ENCODE assay signal across 6 cellular contexts in the genomic region with DNA sequence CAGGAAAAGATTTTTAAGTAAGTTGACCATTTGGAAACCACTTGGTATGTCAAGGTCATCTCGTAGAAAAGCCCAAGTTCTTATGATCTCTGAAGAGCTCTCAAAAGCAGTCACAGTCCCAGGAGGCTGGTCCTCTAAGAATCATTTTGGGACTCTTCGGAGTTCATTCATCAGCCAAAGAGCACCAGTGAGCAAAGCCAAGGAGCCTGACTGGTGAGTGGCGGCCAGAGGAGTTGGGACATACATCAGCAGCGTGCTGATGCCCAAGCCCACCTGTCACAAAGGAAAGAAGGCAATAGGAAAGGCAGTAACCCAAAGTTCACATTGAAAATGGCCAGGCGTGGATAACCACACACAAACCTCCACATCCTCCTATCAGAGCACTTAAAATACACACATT.
"Had no signal": no experiment of that assay in that cellular context is flagged by ENCODE, and none has a peak within 500 bp of the region (broad histone marks: within the 10 kb centered on the region; RNA-seq: fewer than 3 reads in every experiment).

No MANE protein-coding gene starts in this region.

- H3K27me3 Mint-ChIP-seq: IgD-negative memory B cell had no signal

- DNase-seq: H9, HCEC 1CT had no signal

- H3K27ac Mint-ChIP-seq: GM23338, H9 had no signal

- ATAC-seq: GM23338, HepG2 had no signal

- H3K4me1 Mint-ChIP-seq: GM23338, H9 had no signal

- H3K27ac ChIP-seq: HL-60 had no signal

- H3K9me3 Mint-ChIP-seq: GM23338, H9, IgD-negative memory B cell had no signal

- H3K4me3 Mint-ChIP-seq: GM23338, H9, IgD-negative memory B cell had no signal

- H3K4me3 ChIP-seq: GM23338 had no signal
